Comparison of ENCODE assay signal across 1 cellular context in the genomic region with DNA sequence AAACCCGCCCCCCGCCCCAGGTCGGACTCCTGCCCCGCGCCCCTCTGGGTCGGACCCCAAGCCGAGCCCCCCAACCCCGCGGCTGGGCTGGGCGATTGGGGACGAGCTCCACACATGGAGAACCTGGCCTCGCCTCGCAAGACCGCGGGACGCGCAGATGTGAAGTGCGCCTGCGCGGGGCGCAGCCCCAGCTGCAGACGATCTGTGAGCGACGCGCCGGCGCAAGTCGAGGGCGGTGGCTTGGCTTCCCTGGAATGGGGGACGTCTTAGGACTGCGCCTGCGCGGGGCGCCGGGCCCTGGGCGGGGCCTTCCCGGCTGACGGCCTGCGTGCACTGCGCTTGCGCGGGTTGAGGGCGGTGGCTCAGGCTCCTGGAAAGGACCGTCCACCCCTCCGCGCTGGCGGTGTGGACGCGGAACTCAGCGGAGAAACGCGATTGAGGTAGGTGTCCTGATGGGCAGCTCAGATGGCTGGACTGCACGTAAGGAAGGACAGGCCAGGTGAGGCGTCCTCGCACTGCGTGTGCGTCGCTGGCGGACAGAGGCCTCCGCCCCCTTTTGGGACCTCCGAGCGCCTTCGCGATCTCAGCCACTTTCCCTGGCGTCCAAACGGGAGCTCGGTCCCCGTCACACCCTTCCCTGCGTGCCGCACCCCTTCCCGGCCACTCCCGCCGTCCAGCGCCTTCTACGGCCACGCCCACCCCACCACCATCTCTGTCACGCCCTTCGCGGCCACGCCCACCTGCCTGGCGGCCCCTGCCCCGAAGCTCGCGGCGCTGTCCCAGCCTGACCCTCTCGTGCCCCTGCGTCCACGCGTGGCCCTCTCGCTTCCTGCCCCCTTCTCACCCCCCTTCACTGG.
A peak's percentile ranks its signal among the peaks of the same experiment; 100 is the strongest.
TF ChIP-seq lines count a peak whose summit lies in the region.

A gene (plus strand): TSS at position 351 of the 857 bp plus-strand sequence. CDS start 1,278 bp downstream, outside the sequence.

TF ChIP-seq in HepG2, 621 proteins besides CTCF, POLR2A, EP300 and RAD21 (continued from another document and continues in another):
- TF ChIP-seq, protein P1, sequence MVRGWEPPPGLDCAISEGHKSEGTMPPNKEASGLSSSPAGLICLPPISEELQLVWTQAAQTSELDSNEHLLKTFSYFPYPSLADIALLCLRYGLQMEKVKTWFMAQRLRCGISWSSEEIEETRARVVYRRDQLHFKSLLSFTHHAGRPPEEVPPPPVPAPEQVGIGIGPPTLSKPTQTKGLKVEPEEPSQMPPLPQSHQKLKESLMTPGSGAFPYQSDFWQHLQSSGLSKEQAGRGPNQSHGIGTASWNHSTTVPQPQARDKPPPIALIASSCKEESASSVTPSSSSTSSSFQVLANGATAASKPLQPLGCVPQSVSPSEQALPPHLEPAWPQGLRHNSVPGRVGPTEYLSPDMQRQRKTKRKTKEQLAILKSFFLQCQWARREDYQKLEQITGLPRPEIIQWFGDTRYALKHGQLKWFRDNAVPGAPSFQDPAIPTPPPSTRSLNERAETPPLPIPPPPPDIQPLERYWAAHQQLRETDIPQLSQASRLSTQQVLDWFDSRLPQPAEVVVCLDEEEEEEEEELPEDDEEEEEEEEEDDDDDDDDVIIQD (CRISPR knock-in tag; IDR thresholded peaks at IDR 0.05; ENCODE audit: low read depth) = no peak; the same call in 1 of the 2 replicates
- TF ChIP-seq, protein P2, sequence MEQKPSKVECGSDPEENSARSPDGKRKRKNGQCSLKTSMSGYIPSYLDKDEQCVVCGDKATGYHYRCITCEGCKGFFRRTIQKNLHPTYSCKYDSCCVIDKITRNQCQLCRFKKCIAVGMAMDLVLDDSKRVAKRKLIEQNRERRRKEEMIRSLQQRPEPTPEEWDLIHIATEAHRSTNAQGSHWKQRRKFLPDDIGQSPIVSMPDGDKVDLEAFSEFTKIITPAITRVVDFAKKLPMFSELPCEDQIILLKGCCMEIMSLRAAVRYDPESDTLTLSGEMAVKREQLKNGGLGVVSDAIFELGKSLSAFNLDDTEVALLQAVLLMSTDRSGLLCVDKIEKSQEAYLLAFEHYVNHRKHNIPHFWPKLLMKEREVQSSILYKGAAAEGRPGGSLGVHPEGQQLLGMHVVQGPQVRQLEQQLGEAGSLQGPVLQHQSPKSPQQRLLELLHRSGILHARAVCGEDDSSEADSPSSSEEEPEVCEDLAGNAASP (CRISPR knock-in tag; IDR thresholded peaks at IDR 0.05; ENCODE audit: borderline replicate concordance) = peak; percentile 69; the same call in 1 of the 2 replicates
- no peak for TF ChIP-seq ZNF432 (CRISPR knock-in tag; IDR thresholded peaks at IDR 0.05; ENCODE audit: borderline replicate concordance)
- no peak for TF ChIP-seq ZNF264 (CRISPR knock-in tag; IDR thresholded peaks at IDR 0.05)
- no peak for TF ChIP-seq FOXP1 (IDR thresholded peaks at IDR 0.05)
- TF ChIP-seq FOXP1 (CRISPR knock-in tag; IDR thresholded peaks at IDR 0.05) = no peak
- TF ChIP-seq ZNF44 (CRISPR knock-in tag; IDR thresholded peaks at IDR 0.05) = no peak
- TF ChIP-seq ZNF614 (CRISPR knock-in tag; IDR thresholded peaks at IDR 0.05; ENCODE audit: borderline replicate concordance) = peak; percentile 65; the same call in 1 of the 2 replicates
- no peak for TF ChIP-seq GTF2F1 (IDR thresholded peaks at IDR 0.05; ENCODE audit: low read length)
- TF ChIP-seq PPARG (CRISPR knock-in tag; conservative IDR thresholded peaks at IDR 0.05) = no peak
- peak; percentile 62; the same call in 1 of the 2 replicates for TF ChIP-seq ZMYM2 (CRISPR knock-in tag; IDR thresholded peaks at IDR 0.05)
- TF ChIP-seq ATAD3A (CRISPR knock-in tag; IDR thresholded peaks at IDR 0.05) = no peak
- TF ChIP-seq ISX (CRISPR knock-in tag; conservative IDR thresholded peaks at IDR 0.05) = no peak
- no peak for TF ChIP-seq NPAS2 (CRISPR knock-in tag; IDR thresholded peaks at IDR 0.05; ENCODE audit: borderline replicate concordance)
- TF ChIP-seq GZF1 (CRISPR knock-in tag; IDR thresholded peaks at IDR 0.05) = no peak
- TF ChIP-seq NAIF1 (CRISPR knock-in tag; IDR thresholded peaks at IDR 0.05; ENCODE audit: borderline replicate concordance) = no peak
- TF ChIP-seq, protein P3, sequence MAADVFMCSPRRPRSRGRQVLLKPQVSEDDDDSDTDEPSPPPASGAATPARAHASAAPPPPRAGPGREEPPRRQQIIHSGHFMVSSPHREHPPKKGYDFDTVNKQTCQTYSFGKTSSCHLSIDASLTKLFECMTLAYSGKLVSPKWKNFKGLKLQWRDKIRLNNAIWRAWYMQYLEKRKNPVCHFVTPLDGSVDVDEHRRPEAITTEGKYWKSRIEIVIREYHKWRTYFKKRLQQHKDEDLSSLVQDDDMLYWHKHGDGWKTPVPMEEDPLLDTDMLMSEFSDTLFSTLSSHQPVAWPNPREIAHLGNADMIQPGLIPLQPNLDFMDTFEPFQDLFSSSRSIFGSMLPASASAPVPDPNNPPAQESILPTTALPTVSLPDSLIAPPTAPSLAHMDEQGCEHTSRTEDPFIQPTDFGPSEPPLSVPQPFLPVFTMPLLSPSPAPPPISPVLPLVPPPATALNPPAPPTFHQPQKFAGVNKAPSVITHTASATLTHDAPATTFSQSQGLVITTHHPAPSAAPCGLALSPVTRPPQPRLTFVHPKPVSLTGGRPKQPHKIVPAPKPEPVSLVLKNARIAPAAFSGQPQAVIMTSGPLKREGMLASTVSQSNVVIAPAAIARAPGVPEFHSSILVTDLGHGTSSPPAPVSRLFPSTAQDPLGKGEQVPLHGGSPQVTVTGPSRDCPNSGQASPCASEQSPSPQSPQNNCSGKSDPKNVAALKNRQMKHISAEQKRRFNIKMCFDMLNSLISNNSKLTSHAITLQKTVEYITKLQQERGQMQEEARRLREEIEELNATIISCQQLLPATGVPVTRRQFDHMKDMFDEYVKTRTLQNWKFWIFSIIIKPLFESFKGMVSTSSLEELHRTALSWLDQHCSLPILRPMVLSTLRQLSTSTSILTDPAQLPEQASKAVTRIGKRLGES (CRISPR knock-in tag; IDR thresholded peaks at IDR 0.05; ENCODE audit: borderline replicate concordance) = no peak
- TF ChIP-seq, protein P4, sequence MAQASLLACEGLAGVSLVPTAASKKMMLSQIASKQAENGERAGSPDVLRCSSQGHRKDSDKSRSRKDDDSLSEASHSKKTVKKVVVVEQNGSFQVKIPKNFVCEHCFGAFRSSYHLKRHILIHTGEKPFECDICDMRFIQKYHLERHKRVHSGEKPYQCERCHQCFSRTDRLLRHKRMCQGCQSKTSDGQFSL (CRISPR knock-in tag; IDR thresholded peaks at IDR 0.05) = no peak
- TF ChIP-seq TMF1 (CRISPR knock-in tag; IDR thresholded peaks at IDR 0.05; ENCODE audit: low read depth) = peak; percentile 88; the same call in 1 of the 2 replicates
- TF ChIP-seq, protein P5, sequence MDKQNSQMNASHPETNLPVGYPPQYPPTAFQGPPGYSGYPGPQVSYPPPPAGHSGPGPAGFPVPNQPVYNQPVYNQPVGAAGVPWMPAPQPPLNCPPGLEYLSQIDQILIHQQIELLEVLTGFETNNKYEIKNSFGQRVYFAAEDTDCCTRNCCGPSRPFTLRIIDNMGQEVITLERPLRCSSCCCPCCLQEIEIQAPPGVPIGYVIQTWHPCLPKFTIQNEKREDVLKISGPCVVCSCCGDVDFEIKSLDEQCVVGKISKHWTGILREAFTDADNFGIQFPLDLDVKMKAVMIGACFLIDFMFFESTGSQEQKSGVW (CRISPR knock-in tag; IDR thresholded peaks at IDR 0.05; ENCODE audit: borderline replicate concordance) = no peak
- TF ChIP-seq HDAC6 (IDR thresholded peaks at IDR 0.05; ENCODE audit: low read depth, low read length) = no peak
- TF ChIP-seq ZNF607 (CRISPR knock-in tag; IDR thresholded peaks at IDR 0.05; ENCODE audit: borderline replicate concordance) = peak; percentile 85; the same call in 1 of the 2 replicates
- no peak for TF ChIP-seq XBP1 (CRISPR knock-in tag; IDR thresholded peaks at IDR 0.05)
- no peak for TF ChIP-seq SRF (IDR thresholded peaks at IDR 0.05; ENCODE audit: low read depth, low read length)
- TF ChIP-seq HES4 (CRISPR knock-in tag; IDR thresholded peaks at IDR 0.05; ENCODE audit: borderline replicate concordance) = peak; percentile 94
- TF ChIP-seq, protein P6, sequence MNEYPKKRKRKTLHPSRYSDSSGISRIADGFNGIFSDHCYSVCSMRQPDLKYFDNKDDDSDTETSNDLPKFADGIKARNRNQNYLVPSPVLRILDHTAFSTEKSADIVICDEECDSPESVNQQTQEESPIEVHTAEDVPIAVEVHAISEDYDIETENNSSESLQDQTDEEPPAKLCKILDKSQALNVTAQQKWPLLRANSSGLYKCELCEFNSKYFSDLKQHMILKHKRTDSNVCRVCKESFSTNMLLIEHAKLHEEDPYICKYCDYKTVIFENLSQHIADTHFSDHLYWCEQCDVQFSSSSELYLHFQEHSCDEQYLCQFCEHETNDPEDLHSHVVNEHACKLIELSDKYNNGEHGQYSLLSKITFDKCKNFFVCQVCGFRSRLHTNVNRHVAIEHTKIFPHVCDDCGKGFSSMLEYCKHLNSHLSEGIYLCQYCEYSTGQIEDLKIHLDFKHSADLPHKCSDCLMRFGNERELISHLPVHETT (CRISPR knock-in tag; conservative IDR thresholded peaks at IDR 0.05) = no peak; the same call in 1 of the 2 replicates
- TF ChIP-seq, protein P7, sequence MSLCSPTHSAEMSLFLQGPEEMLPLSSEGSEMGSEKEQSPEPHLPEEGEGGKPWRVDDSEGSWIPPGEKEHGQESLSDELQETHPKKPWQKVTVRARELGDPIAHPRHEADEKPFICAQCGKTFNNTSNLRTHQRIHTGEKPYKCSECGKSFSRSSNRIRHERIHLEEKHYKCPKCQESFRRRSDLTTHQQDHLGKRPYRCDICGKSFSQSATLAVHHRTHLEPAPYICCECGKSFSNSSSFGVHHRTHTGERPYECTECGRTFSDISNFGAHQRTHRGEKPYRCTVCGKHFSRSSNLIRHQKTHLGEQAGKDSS (CRISPR knock-in tag; IDR thresholded peaks at IDR 0.05; ENCODE audit: borderline replicate concordance, low read depth) = peak; percentile 86; the same call in 1 of the 2 replicates
- TF ChIP-seq, protein P8, sequence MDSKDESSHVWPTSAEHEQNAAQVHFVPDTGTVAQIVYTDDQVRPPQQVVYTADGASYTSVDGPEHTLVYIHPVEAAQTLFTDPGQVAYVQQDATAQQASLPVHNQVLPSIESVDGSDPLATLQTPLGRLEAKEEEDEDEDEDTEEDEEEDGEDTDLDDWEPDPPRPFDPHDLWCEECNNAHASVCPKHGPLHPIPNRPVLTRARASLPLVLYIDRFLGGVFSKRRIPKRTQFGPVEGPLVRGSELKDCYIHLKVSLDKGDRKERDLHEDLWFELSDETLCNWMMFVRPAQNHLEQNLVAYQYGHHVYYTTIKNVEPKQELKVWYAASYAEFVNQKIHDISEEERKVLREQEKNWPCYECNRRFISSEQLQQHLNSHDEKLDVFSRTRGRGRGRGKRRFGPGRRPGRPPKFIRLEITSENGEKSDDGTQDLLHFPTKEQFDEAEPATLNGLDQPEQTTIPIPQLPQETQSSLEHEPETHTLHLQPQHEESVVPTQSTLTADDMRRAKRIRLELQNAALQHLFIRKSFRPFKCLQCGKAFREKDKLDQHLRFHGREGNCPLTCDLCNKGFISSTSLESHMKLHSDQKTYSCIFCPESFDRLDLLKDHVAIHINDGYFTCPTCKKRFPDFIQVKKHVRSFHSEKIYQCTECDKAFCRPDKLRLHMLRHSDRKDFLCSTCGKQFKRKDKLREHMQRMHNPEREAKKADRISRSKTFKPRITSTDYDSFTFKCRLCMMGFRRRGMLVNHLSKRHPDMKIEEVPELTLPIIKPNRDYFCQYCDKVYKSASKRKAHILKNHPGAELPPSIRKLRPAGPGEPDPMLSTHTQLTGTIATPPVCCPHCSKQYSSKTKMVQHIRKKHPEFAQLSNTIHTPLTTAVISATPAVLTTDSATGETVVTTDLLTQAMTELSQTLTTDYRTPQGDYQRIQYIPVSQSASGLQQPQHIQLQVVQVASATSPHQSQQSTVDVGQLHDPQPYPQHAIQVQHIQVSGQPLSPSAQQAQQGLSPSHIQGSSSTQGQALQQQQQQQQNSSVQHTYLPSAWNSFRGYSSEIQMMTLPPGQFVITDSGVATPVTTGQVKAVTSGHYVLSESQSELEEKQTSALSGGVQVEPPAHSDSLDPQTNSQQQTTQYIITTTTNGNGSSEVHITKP (CRISPR knock-in tag; IDR thresholded peaks at IDR 0.05; ENCODE audit: low read depth) = peak; percentile 47; the same call in 1 of the 2 replicates
- TF ChIP-seq ZC3H4 (CRISPR knock-in tag; IDR thresholded peaks at IDR 0.05; ENCODE audit: borderline replicate concordance) = no peak
- TF ChIP-seq, protein P9, sequence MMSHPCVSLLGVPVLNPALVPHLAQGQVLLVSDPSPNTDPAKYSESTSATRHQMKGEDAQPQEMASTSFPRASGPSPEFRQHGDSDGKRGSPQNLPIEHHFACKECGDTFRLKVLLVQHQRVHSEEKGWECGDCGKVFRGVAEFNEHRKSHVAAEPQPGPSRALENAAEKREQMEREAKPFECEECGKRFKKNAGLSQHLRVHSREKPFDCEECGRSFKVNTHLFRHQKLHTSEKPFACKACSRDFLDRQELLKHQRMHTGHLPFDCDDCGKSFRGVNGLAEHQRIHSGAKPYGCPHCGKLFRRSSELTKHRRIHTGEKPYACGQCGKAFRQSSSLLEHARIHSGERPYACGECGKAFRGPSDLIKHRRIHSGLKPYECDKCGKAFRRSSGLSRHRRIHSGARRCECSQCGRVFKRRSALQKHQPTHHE (CRISPR knock-in tag; IDR thresholded peaks at IDR 0.05; ENCODE audit: borderline replicate concordance) = peak; percentile 95
- peak; percentile 96 for TF ChIP-seq ZMAT3 (CRISPR knock-in tag; conservative IDR thresholded peaks at IDR 0.05)
- no peak for TF ChIP-seq BRCA1 (CRISPR knock-in tag; IDR thresholded peaks at IDR 0.05)
- TF ChIP-seq, protein P10, sequence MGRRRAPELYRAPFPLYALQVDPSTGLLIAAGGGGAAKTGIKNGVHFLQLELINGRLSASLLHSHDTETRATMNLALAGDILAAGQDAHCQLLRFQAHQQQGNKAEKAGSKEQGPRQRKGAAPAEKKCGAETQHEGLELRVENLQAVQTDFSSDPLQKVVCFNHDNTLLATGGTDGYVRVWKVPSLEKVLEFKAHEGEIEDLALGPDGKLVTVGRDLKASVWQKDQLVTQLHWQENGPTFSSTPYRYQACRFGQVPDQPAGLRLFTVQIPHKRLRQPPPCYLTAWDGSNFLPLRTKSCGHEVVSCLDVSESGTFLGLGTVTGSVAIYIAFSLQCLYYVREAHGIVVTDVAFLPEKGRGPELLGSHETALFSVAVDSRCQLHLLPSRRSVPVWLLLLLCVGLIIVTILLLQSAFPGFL (CRISPR knock-in tag; IDR thresholded peaks at IDR 0.05) = no peak
- no peak for TF ChIP-seq KDM3A (CRISPR knock-in tag; IDR thresholded peaks at IDR 0.05; ENCODE audit: low read depth)
- TF ChIP-seq HMGA1 (CRISPR knock-in tag; conservative IDR thresholded peaks at IDR 0.05) = no peak
- no peak for TF ChIP-seq ATRX (CRISPR knock-in tag; IDR thresholded peaks at IDR 0.05; ENCODE audit: borderline replicate concordance)
- TF ChIP-seq, protein P11, sequence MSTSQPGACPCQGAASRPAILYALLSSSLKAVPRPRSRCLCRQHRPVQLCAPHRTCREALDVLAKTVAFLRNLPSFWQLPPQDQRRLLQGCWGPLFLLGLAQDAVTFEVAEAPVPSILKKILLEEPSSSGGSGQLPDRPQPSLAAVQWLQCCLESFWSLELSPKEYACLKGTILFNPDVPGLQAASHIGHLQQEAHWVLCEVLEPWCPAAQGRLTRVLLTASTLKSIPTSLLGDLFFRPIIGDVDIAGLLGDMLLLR (CRISPR knock-in tag; IDR thresholded peaks at IDR 0.05) = peak; percentile 93
- TF ChIP-seq BORCS8-MEF2B (CRISPR knock-in tag; IDR thresholded peaks at IDR 0.05) = peak; percentile 39; the same call in 1 of the 2 replicates
